9 cellular contexts compared by ENCODE assay signal in the genomic region with DNA sequence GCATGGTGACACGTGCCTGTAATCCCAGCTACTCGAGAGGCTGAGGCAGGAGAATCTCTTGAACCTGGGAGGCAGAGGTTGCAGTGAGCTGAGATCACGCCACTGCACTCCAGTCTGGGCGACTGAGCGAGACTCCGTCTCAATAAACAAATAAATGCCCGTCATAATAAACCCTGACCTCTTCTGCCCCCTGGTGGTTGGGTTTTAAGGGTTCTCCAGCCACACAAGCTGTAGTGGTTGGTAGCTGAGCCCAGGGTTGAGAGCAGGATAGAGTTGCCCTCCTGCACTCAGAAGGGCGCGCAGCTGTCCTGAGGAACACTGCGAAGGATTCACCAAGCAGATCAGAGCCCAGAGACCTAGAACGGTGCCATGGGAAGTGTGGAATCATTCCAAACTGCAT. TPM values are rescaled to one million over a fixed set of nuclear protein-coding genes. Genes with fewer than 3 reads are reported as not detected.
DNase-seq lines count a peak whose midpoint lies in the region; FAIRE-seq and TF ChIP-seq lines count a peak whose summit lies in the region.
"Not testable (repeated sequence)": the region's sequence is repeated elsewhere in the genome, so short reads cannot be mapped to it uniquely, and the experiment has no call there.
"Had no signal": no experiment of that assay in that cellular context is flagged by ENCODE, and none has a peak within 500 bp of the region (broad histone marks: within the 10 kb centered on the region; RNA-seq: fewer than 3 reads in every experiment).

No MANE protein-coding gene starts in this region.

- H3K27ac ChIP-seq in astrocyte (ENCODE audit: low read depth, low read length), result not testable (repeated sequence)

- not testable (repeated sequence) for FAIRE-seq in astrocyte (lab: Jason Lieb, UNC)

- not testable (repeated sequence) for H3K9ac ChIP-seq in astrocyte (ENCODE audit: low read length)

- H3K27ac Mint-ChIP-seq in T-helper 2 cell treated with Interferon-gamma antibody and Interleukin-4, amounts not matched to agents 5 μg/mL and 100 μg/mL, for 36 hours, result peak overlapping the region; percentile 13
- not testable (repeated sequence) for H3K27ac Mint-ChIP-seq in astrocyte (ENCODE audit: unreplicated experiment); glutamatergic neuron (ENCODE audit: unreplicated experiment); osteocyte (ENCODE audit: unreplicated experiment)

- not testable (repeated sequence) for H3K36me3 ChIP-seq in astrocyte (ENCODE audit: insufficient read depth, low read length)

- H3K36me3 Mint-ChIP-seq in T-helper 2 cell treated with Interferon-gamma antibody and Interleukin-4, amounts not matched to agents 5 μg/mL and 100 μg/mL, for 36 hours (ENCODE audit: low read depth); astrocyte (ENCODE audit: low read depth, unreplicated experiment); glutamatergic neuron (ENCODE audit: unreplicated experiment); osteocyte (ENCODE audit: unreplicated experiment): not testable (repeated sequence)

- H2AFZ ChIP-seq in astrocyte (ENCODE audit: low read depth, low read length), result not testable (repeated sequence)

- peaks cover 22% of the 10 kb centered on the region for H3K27me3 ChIP-seq in astrocyte (ENCODE audit: insufficient read depth, low read length)

- H3K4me1 Mint-ChIP-seq in T-helper 2 cell treated with Interferon-gamma antibody and Interleukin-4, amounts not matched to agents 5 μg/mL and 100 μg/mL, for 36 hours (ENCODE audit: low read depth), result peaks cover 17% of the 10 kb centered on the region
- H3K4me1 Mint-ChIP-seq in astrocyte (ENCODE audit: low read depth, unreplicated experiment); glutamatergic neuron (ENCODE audit: low read depth, unreplicated experiment); osteocyte (ENCODE audit: unreplicated experiment): not testable (repeated sequence)

- not testable (repeated sequence) for H3K4me1 ChIP-seq in astrocyte (ENCODE audit: insufficient read depth, low read length)

- peak; percentile 21 for TF ChIP-seq CTCF in astrocyte (IDR thresholded peaks at IDR 0.05; ENCODE audit: insufficient read depth, low read depth, low read length)
- peak; percentile 60 for TF ChIP-seq CTCF in glutamatergic neuron (IDR thresholded peaks at IDR 0.05; ENCODE audit: partially characterized antibody, unreplicated experiment)
- TF ChIP-seq CTCF in osteocyte (IDR thresholded peaks at IDR 0.05), result peak; percentile 33

- not testable (repeated sequence) for H3K9me3 ChIP-seq in astrocyte (ENCODE audit: insufficient read depth, low read depth, low read length)

- H3K79me2 ChIP-seq in astrocyte (ENCODE audit: insufficient read depth, low read length), result not testable (repeated sequence)

- H3K27me3 Mint-ChIP-seq in T-helper 2 cell treated with Interferon-gamma antibody and Interleukin-4, amounts not matched to agents 5 μg/mL and 100 μg/mL, for 36 hours (ENCODE audit: low read depth), result peaks cover 30% of the 10 kb centered on the region
- H3K27me3 Mint-ChIP-seq in astrocyte (ENCODE audit: low read depth, unreplicated experiment), result peaks cover 11% of the 10 kb centered on the region
- H3K27me3 Mint-ChIP-seq in glutamatergic neuron (ENCODE audit: unreplicated experiment), result not testable (repeated sequence)
- H3K27me3 Mint-ChIP-seq in osteocyte (ENCODE audit: unreplicated experiment), result peaks cover 40% of the 10 kb centered on the region

- H3K4me3 ChIP-seq in Jurkat, Clone E6-1 (ENCODE audit: low read length); astrocyte (ENCODE audit: insufficient read depth, low read depth, low read length): not testable (repeated sequence)

- H3K9me3 Mint-ChIP-seq in T-helper 2 cell treated with Interferon-gamma antibody and Interleukin-4, amounts not matched to agents 5 μg/mL and 100 μg/mL, for 36 hours; astrocyte (ENCODE audit: unreplicated experiment); glutamatergic neuron (ENCODE audit: unreplicated experiment); osteocyte (ENCODE audit: unreplicated experiment): not testable (repeated sequence)

- H4K20me1 ChIP-seq in astrocyte (ENCODE audit: insufficient read depth, low read length), result not testable (repeated sequence)

- not testable (repeated sequence) for H3K4me2 ChIP-seq in astrocyte (ENCODE audit: low read length)

- H3K4me3 Mint-ChIP-seq in T-helper 2 cell treated with Interferon-gamma antibody and Interleukin-4, amounts not matched to agents 5 μg/mL and 100 μg/mL, for 36 hours; astrocyte (ENCODE audit: unreplicated experiment); glutamatergic neuron (ENCODE audit: unreplicated experiment); osteocyte (ENCODE audit: unreplicated experiment): not testable (repeated sequence)

- peak; percentile 1 for DNase-seq in EH (ENCODE audit: low read depth)
- peak; percentile 55 for DNase-seq in Jurkat, Clone E6-1 (ENCODE audit: low read depth, low spot score)
- peak; percentile 59 for DNase-seq in NCI-H748 (lab: John Stamatoyannopoulos, UW; ENCODE audit: unreplicated experiment)
- DNase-seq in T-helper 2 cell treated with Interferon-gamma antibody and Interleukin-4, amounts not matched to agents 5 μg/mL and 100 μg/mL, for 36 hours (ENCODE audit: low spot score); astrocyte (ENCODE audit: low read depth); glutamatergic neuron: not testable (repeated sequence)
- DNase-seq in osteocyte (ENCODE audit: extremely low spot score, unreplicated experiment), result peak; percentile 51

RNA-seq across cellular contexts. Expression of gene C13orf42, which starts 9.8 kb away (rescaled TPM):
- not detected for polyA plus RNA-seq in Jurkat, Clone E6-1 (2012; ENCODE audit: insufficient read depth, insufficient read length)
- total RNA-seq in astrocyte (not detected in 2 replicates), glutamatergic neuron (ENCODE audit: unreplicated experiment) (not detected), osteocyte (not detected in 2 replicates)
- total RNA-seq: posterior vena cava, upper lobe of left lung had no signal
